10 cellular contexts compared by ENCODE assay signal in the genomic region with DNA sequence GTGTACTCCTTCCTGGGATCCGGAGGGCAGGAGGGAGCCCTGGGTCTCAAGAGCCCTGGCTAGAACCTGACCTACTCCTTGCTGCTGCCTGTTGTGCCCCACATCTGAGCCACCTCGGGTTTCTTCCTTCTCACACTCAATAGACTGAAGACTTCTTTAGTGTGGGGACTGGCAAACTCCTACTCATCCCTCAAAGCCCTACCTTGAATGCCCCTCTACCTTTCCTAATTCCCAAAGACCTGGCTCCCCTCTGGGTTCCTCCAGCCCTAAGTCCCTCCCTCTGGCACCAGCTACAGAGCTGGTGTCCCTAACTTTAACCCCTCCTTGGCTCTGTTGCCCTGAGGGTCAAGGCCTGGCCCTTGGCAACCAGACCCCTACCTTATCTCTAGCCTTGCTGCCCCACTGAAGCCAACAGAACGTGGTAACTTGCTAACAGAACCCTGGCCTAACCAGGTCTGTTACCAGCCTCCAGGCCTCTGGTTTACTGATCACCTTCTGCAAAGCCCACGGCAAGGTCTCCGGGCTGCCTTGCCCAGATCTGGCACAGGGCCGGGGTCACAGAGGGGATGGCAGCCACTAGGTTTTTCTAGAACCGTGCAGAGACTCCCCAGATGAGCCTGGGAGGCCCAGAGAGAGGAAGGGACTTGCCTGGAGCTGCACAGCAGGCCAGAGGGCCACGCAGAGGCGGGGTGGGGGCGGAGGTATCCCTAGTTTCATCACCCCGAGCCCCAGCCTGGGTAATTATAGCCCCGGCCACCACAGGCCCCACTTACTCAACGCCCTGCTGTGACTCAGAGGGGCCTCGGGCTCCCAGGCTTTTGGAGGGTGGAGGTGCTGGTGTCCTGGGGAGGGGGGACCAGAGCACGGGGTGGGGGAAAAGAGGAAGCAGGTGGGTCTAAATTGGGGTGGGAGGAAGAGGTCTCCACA. TPM values are rescaled to one million over a fixed set of nuclear protein-coding genes. Genes with fewer than 3 reads are reported as not detected.
DNase-seq lines count a peak whose midpoint lies in the region; ATAC-seq and TF ChIP-seq lines count a peak whose summit lies in the region.
"Had no signal": no experiment of that assay in that cellular context is flagged by ENCODE, and none has a peak within 500 bp of the region (broad histone marks: within the 10 kb centered on the region; RNA-seq: fewer than 3 reads in every experiment).

No MANE protein-coding gene starts in this region.

- peak; percentile 3 for ATAC-seq in left colon
- no peak for ATAC-seq in thoracic aorta (ENCODE audit: insufficient number of reproducible peaks, low FRiP score, low read depth)

- in situ Hi-C loops in GM13977 (cut with MboI; ENCODE audit: low pct_unique_long_range_greater_than_20kb, low sequenced_read_pairs, unreplicated experiment): no loop called here

- no peaks in the 10 kb centered on the region for H3K9me3 Mint-ChIP-seq in activated CD4-positive, alpha-beta memory T cell treated with anti-CD3 and anti-CD28 coated beads for 36 hours
- no peaks in the 10 kb centered on the region for H3K9me3 Mint-ChIP-seq in activated CD4-positive, alpha-beta memory T cell treated with anti-CD3 and anti-CD28 coated beads, Interleukin-2, amount 10 ng/mL, durations not matched to agents 7 days and 5 days
- no peaks in the 10 kb centered on the region for H3K9me3 Mint-ChIP-seq in activated naive CD4-positive, alpha-beta T cell treated with anti-CD3 and anti-CD28 coated beads, Interleukin-2, amount 50 U/mL, for 24 hours
- H3K9me3 Mint-ChIP-seq: neural progenitor cell had no signal

- TF ChIP-seq CTCF in thoracic aorta (IDR thresholded peaks at IDR 0.05) (no peak), GM13977 (IDR thresholded peaks at IDR 0.05; ENCODE audit: extremely low read depth, insufficient read depth, missing control alignments) (no peak)

- peaks cover 40% of the 10 kb centered on the region for H3K36me3 Mint-ChIP-seq in activated CD4-positive, alpha-beta memory T cell treated with anti-CD3 and anti-CD28 coated beads for 36 hours
- H3K36me3 Mint-ChIP-seq in activated CD4-positive, alpha-beta memory T cell treated with anti-CD3 and anti-CD28 coated beads, Interleukin-2, amount 10 ng/mL, durations not matched to agents 7 days and 5 days (ENCODE audit: low read depth): peaks cover 56% of the 10 kb centered on the region
- peaks cover 21% of the 10 kb centered on the region for H3K36me3 Mint-ChIP-seq in activated naive CD4-positive, alpha-beta T cell treated with anti-CD3 and anti-CD28 coated beads, Interleukin-2, amount 50 U/mL, for 24 hours

- peak overlapping the region; percentile 35 for H3K27ac Mint-ChIP-seq in activated CD4-positive, alpha-beta memory T cell treated with anti-CD3 and anti-CD28 coated beads for 36 hours
- no peak overlapping the region for H3K27ac Mint-ChIP-seq in activated CD4-positive, alpha-beta memory T cell treated with anti-CD3 and anti-CD28 coated beads, Interleukin-2, amount 10 ng/mL, durations not matched to agents 7 days and 5 days
- peak overlapping the region; percentile 72 for H3K27ac Mint-ChIP-seq in activated naive CD4-positive, alpha-beta T cell treated with anti-CD3 and anti-CD28 coated beads, Interleukin-2, amount 50 U/mL, for 24 hours

- no peaks in the 10 kb centered on the region for H3K27me3 Mint-ChIP-seq in activated CD4-positive, alpha-beta memory T cell treated with anti-CD3 and anti-CD28 coated beads for 36 hours
- no peaks in the 10 kb centered on the region for H3K27me3 Mint-ChIP-seq in activated CD4-positive, alpha-beta memory T cell treated with anti-CD3 and anti-CD28 coated beads, Interleukin-2, amount 10 ng/mL, durations not matched to agents 7 days and 5 days
- no peaks in the 10 kb centered on the region for H3K27me3 Mint-ChIP-seq in activated naive CD4-positive, alpha-beta T cell treated with anti-CD3 and anti-CD28 coated beads, Interleukin-2, amount 50 U/mL, for 24 hours

- no peaks in the 10 kb centered on the region for H3K9me3 ChIP-seq in thoracic aorta

- DNase-seq in activated CD4-positive, alpha-beta memory T cell treated with anti-CD3 and anti-CD28 coated beads for 36 hours: peak; percentile 54
- no peak for DNase-seq in activated CD4-positive, alpha-beta memory T cell treated with anti-CD3 and anti-CD28 coated beads, Interleukin-2, amount 10 ng/mL, durations not matched to agents 7 days and 5 days
- peak; percentile 48 to 59 for DNase-seq in left colon
- DNase-seq in thoracic aorta (ENCODE audit: low spot score): no peak
- DNase-seq in DMS53 treated with DMSO at 0.1 percent for 48 hours (lab: John Stamatoyannopoulos, UW; ENCODE audit: unreplicated experiment): no peak
- DNase-seq in GM13977 (ENCODE audit: low spot score): no peak
- no peak for DNase-seq in NCI-H526 (lab: John Stamatoyannopoulos, UW)

- peaks cover 34% of the 10 kb centered on the region for H3K36me3 ChIP-seq in thoracic aorta
- H3K36me3 ChIP-seq: neural progenitor cell had no signal

- H3K27me3 ChIP-seq in thoracic aorta (replicated peaks; ENCODE audit: insufficient read depth): no peaks in the 10 kb centered on the region
- H3K27me3 ChIP-seq: neural progenitor cell had no signal

- intact Hi-C loops in activated CD4-positive, alpha-beta memory T cell treated with anti-CD3 and anti-CD28 coated beads for 36 hours (cut with micrococcal nuclease): no loop called here
- intact Hi-C loops in left colon (cut with DNase I, micrococcal nuclease): no loop called here

- H3K27ac ChIP-seq in thoracic aorta: peak overlapping the region; percentile 27 to 34
- H3K27ac ChIP-seq: C4-2B, neural progenitor cell had no signal

- peaks cover 29% of the 10 kb centered on the region for H3K4me1 Mint-ChIP-seq in activated CD4-positive, alpha-beta memory T cell treated with anti-CD3 and anti-CD28 coated beads for 36 hours (ENCODE audit: low read depth)
- peaks cover 29% of the 10 kb centered on the region for H3K4me1 Mint-ChIP-seq in activated CD4-positive, alpha-beta memory T cell treated with anti-CD3 and anti-CD28 coated beads, Interleukin-2, amount 10 ng/mL, durations not matched to agents 7 days and 5 days
- peaks cover 38% of the 10 kb centered on the region for H3K4me1 Mint-ChIP-seq in activated naive CD4-positive, alpha-beta T cell treated with anti-CD3 and anti-CD28 coated beads, Interleukin-2, amount 50 U/mL, for 24 hours

- no peak overlapping the region for H3K4me3 Mint-ChIP-seq in activated CD4-positive, alpha-beta memory T cell treated with anti-CD3 and anti-CD28 coated beads for 36 hours
- H3K4me3 Mint-ChIP-seq in activated CD4-positive, alpha-beta memory T cell treated with anti-CD3 and anti-CD28 coated beads, Interleukin-2, amount 10 ng/mL, durations not matched to agents 7 days and 5 days: no peak overlapping the region
- peak overlapping the region; percentile 52 for H3K4me3 Mint-ChIP-seq in activated naive CD4-positive, alpha-beta T cell treated with anti-CD3 and anti-CD28 coated beads, Interleukin-2, amount 50 U/mL, for 24 hours
- H3K4me3 Mint-ChIP-seq: neural progenitor cell had no signal

- POLR2A ChIA-PET in activated CD4-positive, alpha-beta memory T cell treated with anti-CD3 and anti-CD28 coated beads for 36 hours (lab: Charles Lee): no interaction called here
- POLR2A ChIA-PET in activated CD4-positive, alpha-beta memory T cell treated with anti-CD3 and anti-CD28 coated beads, Interleukin-2, amount 10 ng/mL, durations not matched to agents 7 days and 5 days (lab: Charles Lee): interaction anchor here (1.6 kb wide), 1 partner anchor 9 kb away, joined by 3 read pairs; no protein-coding TSS in a partner anchor

- no peak overlapping the region for H3K4me3 ChIP-seq in thoracic aorta
- H3K4me3 ChIP-seq: neural progenitor cell had no signal

- CTCF ChIA-PET in activated CD4-positive, alpha-beta memory T cell treated with anti-CD3 and anti-CD28 coated beads for 36 hours (lab: Charles Lee): no interaction called here
- CTCF ChIA-PET in activated CD4-positive, alpha-beta memory T cell treated with anti-CD3 and anti-CD28 coated beads, Interleukin-2, amount 10 ng/mL, durations not matched to agents 7 days and 5 days (lab: Charles Lee): no interaction called here

- H3K4me1 ChIP-seq in thoracic aorta (ENCODE audit: control insufficient read depth in 1 of 2, low read depth in 2 of 2): peaks cover 22 to 26% of the 10 kb centered on the region in 2 donors
- H3K4me1 ChIP-seq: neural progenitor cell had no signal

RNA-seq across cellular contexts. Expression of a gene that starts 15.3 kb away (rescaled TPM):
- 10 to 100 TPM; 31.0 to 32.5 TPM for total RNA-seq in activated CD4-positive, alpha-beta memory T cell treated with anti-CD3 and anti-CD28 coated beads for 36 hours
- 10 to 100 TPM; 53.1 to 53.5 TPM for total RNA-seq in activated CD4-positive, alpha-beta memory T cell treated with anti-CD3 and anti-CD28 coated beads, Interleukin-2, amount 10 ng/mL, durations not matched to agents 7 days and 5 days
- total RNA-seq in left colon (100 to 1,000 TPM; 110 to 124 TPM), thoracic aorta (10 to 100 TPM; 85.1 to 91.9 TPM)

RNA-seq across cellular contexts. Expression of a gene that starts 43.9 kb away (rescaled TPM):
- total RNA-seq in activated CD4-positive, alpha-beta memory T cell treated with anti-CD3 and anti-CD28 coated beads for 36 hours: 10 to 100 TPM; 22.5 to 24.4 TPM
- total RNA-seq in activated CD4-positive, alpha-beta memory T cell treated with anti-CD3 and anti-CD28 coated beads, Interleukin-2, amount 10 ng/mL, durations not matched to agents 7 days and 5 days: 10 to 100 TPM; 28.6 to 33.2 TPM
- total RNA-seq in left colon (10 to 100 TPM; 25.1 to 27.7 TPM), thoracic aorta (10 to 100 TPM; 10.2 to 32.2 TPM)

Comparison
In these comparisons a context has a peak if more than half of its experiments do, and no peak if none do; other contexts are left out.
1. DNase-seq: peak in activated CD4-positive, alpha-beta memory T cell treated with anti-CD3 and anti-CD28 coated beads for 36 hours (single experiment) and left colon (2 of 2); none in activated CD4-positive, alpha-beta memory T cell treated with anti-CD3 and anti-CD28 coated beads, Interleukin-2, amount 10 ng/mL, durations not matched to agents 7 days and 5 days (single experiment), thoracic aorta (single experiment), DMS53 treated with DMSO at 0.1 percent for 48 hours (single experiment), GM13977 (single experiment) and NCI-H526 (0 of 2).